Comparison of ENCODE assay signal across 8 cellular contexts in genomic region chr4:10096201-10096975, GRCh38. TPM values are rescaled to one million over a fixed set of nuclear protein-coding genes. Genes with fewer than 3 reads are reported as not detected.
DNase-seq lines count a peak whose midpoint lies in the region; ATAC-seq and TF ChIP-seq lines count a peak whose summit lies in the region.

No MANE protein-coding gene starts in this region.

- peak overlapping the region; percentile 40 to 60 (median 41) for H3K4me3 ChIP-seq in skeletal muscle tissue (ENCODE audit: low read length in 3 of 3)

- H3K27ac Mint-ChIP-seq in activated naive CD4-positive, alpha-beta T cell treated with anti-CD3 and anti-CD28 coated beads, Interleukin-2, amount 10 ng/mL, durations not matched to agents 7 days and 5 days: peak overlapping the region; percentile 89

- peaks cover 97% of the 10 kb centered on the region for H3K4me1 Mint-ChIP-seq in activated naive CD4-positive, alpha-beta T cell treated with anti-CD3 and anti-CD28 coated beads, Interleukin-2, amount 10 ng/mL, durations not matched to agents 7 days and 5 days

- in situ Hi-C loops in GM13976 (cut with MboI; ENCODE audit: low sequenced_read_pairs, unreplicated experiment): no loop called here

- H3K27ac ChIP-seq in RWPE1 (peak overlapping the region; percentile 98), skeletal muscle tissue (ENCODE audit: low read depth, low read length) (peak overlapping the region; percentile 93)

- H3K36me3 ChIP-seq in skeletal muscle tissue (ENCODE audit: control insufficient read depth in 3 of 3, insufficient read depth in 3 of 3, low read length in 3 of 3): peaks cover 42 to 66% (median 61%) of the 10 kb centered on the region in 3 donors

- no peaks in the 10 kb centered on the region for H3K9me3 Mint-ChIP-seq in activated naive CD4-positive, alpha-beta T cell treated with anti-CD3 and anti-CD28 coated beads, Interleukin-2, amount 10 ng/mL, durations not matched to agents 7 days and 5 days

- H3K36me3 Mint-ChIP-seq in activated naive CD4-positive, alpha-beta T cell treated with anti-CD3 and anti-CD28 coated beads, Interleukin-2, amount 10 ng/mL, durations not matched to agents 7 days and 5 days: peaks cover 75% of the 10 kb centered on the region

- no peaks in the 10 kb centered on the region for H3K27me3 Mint-ChIP-seq in activated naive CD4-positive, alpha-beta T cell treated with anti-CD3 and anti-CD28 coated beads, Interleukin-2, amount 10 ng/mL, durations not matched to agents 7 days and 5 days

- peak; percentile 88 for ATAC-seq in HG02852 (IDR thresholded peaks at IDR 0.05; ENCODE audit: unreplicated experiment)
- ATAC-seq in Right ventricle myocardium inferior: peak; percentile 71

- H3K4me3 Mint-ChIP-seq in activated naive CD4-positive, alpha-beta T cell treated with anti-CD3 and anti-CD28 coated beads, Interleukin-2, amount 10 ng/mL, durations not matched to agents 7 days and 5 days: no peak overlapping the region

- peak; percentile 90 for DNase-seq in GM13976 (ENCODE audit: low spot score)
- peak; percentile 94 for DNase-seq in RWPE1 (ENCODE audit: low spot score)
- DNase-seq in activated naive CD4-positive, alpha-beta T cell treated with anti-CD3 and anti-CD28 coated beads, Interleukin-2, amount 10 ng/mL, durations not matched to agents 7 days and 5 days: peak; percentile 86
- peak; percentile 80 for DNase-seq in Right ventricle myocardium inferior (ENCODE audit: missing footprints)
- no peak for DNase-seq in retina
- no peak for DNase-seq in DMS153 treated with DMSO at 0.1 percent for 48 hours (lab: John Stamatoyannopoulos, UW; ENCODE audit: unreplicated experiment)

- no peaks in the 10 kb centered on the region for H3K27me3 ChIP-seq in skeletal muscle tissue (ENCODE audit: control insufficient read depth in 3 of 3, insufficient read depth in 3 of 3, low read length in 3 of 3)

- H3K9me3 ChIP-seq in skeletal muscle tissue (ENCODE audit: control insufficient read depth in 3 of 3, low read length in 3 of 3): no peaks in the 10 kb centered on the region

- H3K9ac ChIP-seq in skeletal muscle tissue (ENCODE audit: low read depth in 1 of 3, low read length in 3 of 3): peak overlapping the region; percentile 70 to 86 (median 85)

- CTCF ChIA-PET in RWPE1 (lab: Yijun Ruan, JAX): interaction anchor here (0.6 kb wide), 1 partner anchor 95 kb away, joined by 3 read pairs; no protein-coding TSS in a partner anchor
- CTCF ChIA-PET in activated naive CD4-positive, alpha-beta T cell treated with anti-CD3 and anti-CD28 coated beads, Interleukin-2, amount 10 ng/mL, durations not matched to agents 7 days and 5 days (lab: Charles Lee): interaction anchor here (0.8 to 2.3 kb wide), 5 partner anchors 8 to 307 kb away, joined by 3 to 8 read pairs (median 4); no protein-coding TSS in a partner anchor

- peaks cover 98 to 99% (median 99%) of the 10 kb centered on the region in 3 donors for H3K4me1 ChIP-seq in skeletal muscle tissue (ENCODE audit: control insufficient read depth in 3 of 3, insufficient read depth in 3 of 3, low read length in 3 of 3)

- POLR2A ChIA-PET in RWPE1 (lab: Yijun Ruan, JAX; ENCODE audit: low non-redundant PET): interaction anchor here (1.0 kb wide), 1 partner anchor 22 kb away, joined by 4 read pairs; no protein-coding TSS in a partner anchor

- no peak for TF ChIP-seq CTCF in GM13976 (IDR thresholded peaks at IDR 0.05; ENCODE audit: borderline replicate concordance, control extremely low read depth, extremely low read depth, insufficient read depth, missing control alignments)
- TF ChIP-seq CTCF in RWPE1 (conservative IDR thresholded peaks at IDR 0.05; ENCODE audit: low read depth): no peak

- intact Hi-C loops in Right ventricle myocardium inferior (cut with DNase I): no loop called here

RNA-seq across cellular contexts. Expression of gene WDR1, which starts 20.2 kb away (rescaled TPM):
- total RNA-seq in Right ventricle myocardium inferior (210 TPM), skeletal muscle tissue (96.0 TPM)

Comparison
In these comparisons a context has a peak if more than half of its experiments do, and no peak if none do; other contexts are left out.
1. DNase-seq: peak in GM13976 (single experiment), RWPE1 (single experiment), activated naive CD4-positive, alpha-beta T cell treated with anti-CD3 and anti-CD28 coated beads, Interleukin-2, amount 10 ng/mL, durations not matched to agents 7 days and 5 days (single experiment) and Right ventricle myocardium inferior (single experiment); none in retina (single experiment) and DMS153 treated with DMSO at 0.1 percent for 48 hours (single experiment).